In genomic region chr4:76147454-76148141, GRCh38 we compare ENCODE assay signal across 2 cellular contexts.
TF ChIP-seq lines count a peak whose summit lies in the region.

No MANE protein-coding gene starts in this region.

TF ChIP-seq in A549, 52 proteins besides CTCF, POLR2A, EP300 and RAD21 (continued from another document):
- TF ChIP-seq BHLHE40 (IDR thresholded peaks at IDR 0.05; ENCODE audit: low read depth, low read length) (no peak), PBX3 (IDR thresholded peaks at IDR 0.05) (no peak), NFE2L2 (conservative IDR thresholded peaks at IDR 0.05; ENCODE audit: low read length) (no peak)

TF ChIP-seq in HepG2, 621 proteins besides CTCF, POLR2A, EP300 and RAD21 (continued from another document and continues in another):
- TF ChIP-seq PATZ1 (CRISPR knock-in tag; IDR thresholded peaks at IDR 0.05): peak; percentile 42; the same call in 1 of the 2 replicates
- TF ChIP-seq REPIN1 (CRISPR knock-in tag; IDR thresholded peaks at IDR 0.05; ENCODE audit: borderline replicate concordance, low read depth): no peak
- TF ChIP-seq TP53 (CRISPR knock-in tag; conservative IDR thresholded peaks at IDR 0.05): 0 out of 2 replicates have a peak, but pooled peaks have one; percentile 17
- TF ChIP-seq GABPB1 (CRISPR knock-in tag; IDR thresholded peaks at IDR 0.05): no peak
- TF ChIP-seq U2AF1 (optimal IDR thresholded peaks at IDR 0.05; ENCODE audit: low read depth, low read length): no peak
- no peak for TF ChIP-seq ZFYVE20 (CRISPR knock-in tag; IDR thresholded peaks at IDR 0.05; ENCODE audit: borderline replicate concordance, low read depth)
- TF ChIP-seq ZNF792 (CRISPR knock-in tag; IDR thresholded peaks at IDR 0.05): no peak
- TF ChIP-seq ZNF740 (CRISPR knock-in tag; IDR thresholded peaks at IDR 0.05): no peak
- no peak for TF ChIP-seq ZNF225 (CRISPR knock-in tag; IDR thresholded peaks at IDR 0.05)
- TF ChIP-seq GZF1 (CRISPR knock-in tag; IDR thresholded peaks at IDR 0.05): no peak
- no peak for TF ChIP-seq ZNF235 (CRISPR knock-in tag; IDR thresholded peaks at IDR 0.05; ENCODE audit: borderline replicate concordance)
- no peak for TF ChIP-seq ZNF737 (CRISPR knock-in tag; IDR thresholded peaks at IDR 0.05; ENCODE audit: borderline replicate concordance)
- TF ChIP-seq TBP (CRISPR knock-in tag; IDR thresholded peaks at IDR 0.05): no peak
- TF ChIP-seq ZNF569 (CRISPR knock-in tag; IDR thresholded peaks at IDR 0.05; ENCODE audit: borderline replicate concordance): no peak
- no peak for TF ChIP-seq ZBED4 (CRISPR knock-in tag; IDR thresholded peaks at IDR 0.05; ENCODE audit: borderline replicate concordance)
- no peak for TF ChIP-seq NFE2L2 (IDR thresholded peaks at IDR 0.05; ENCODE audit: low read length)
- no peak for TF ChIP-seq ZBTB49 (CRISPR knock-in tag; IDR thresholded peaks at IDR 0.05; ENCODE audit: borderline replicate concordance)
- TF ChIP-seq XRCC5 (optimal IDR thresholded peaks at IDR 0.05; ENCODE audit: low read length): no peak
- TF ChIP-seq STAT5B (CRISPR knock-in tag; IDR thresholded peaks at IDR 0.05): 0 out of 2 replicates have a peak, but pooled peaks have one; percentile 1
- peak; percentile 62; the same call in 1 of the 2 replicates for TF ChIP-seq ZSCAN30 (CRISPR knock-in tag; IDR thresholded peaks at IDR 0.05)
- TF ChIP-seq ZNF691 (CRISPR knock-in tag; IDR thresholded peaks at IDR 0.05; ENCODE audit: borderline replicate concordance, low read depth): no peak
- TF ChIP-seq HDAC1 (CRISPR knock-in tag; IDR thresholded peaks at IDR 0.05): 0 out of 2 replicates have a peak, but pooled peaks have one; percentile 6
- no peak for TF ChIP-seq ARHGAP35 (CRISPR knock-in tag; IDR thresholded peaks at IDR 0.05; ENCODE audit: borderline replicate concordance)
- no peak for TF ChIP-seq HNRNPLL (IDR thresholded peaks at IDR 0.05; ENCODE audit: low read depth, low read length, poor library complexity, severe bottlenecking)
- TF ChIP-seq HIC2 (CRISPR knock-in tag; IDR thresholded peaks at IDR 0.05; ENCODE audit: low read depth): no peak
- TF ChIP-seq ATRX (CRISPR knock-in tag; IDR thresholded peaks at IDR 0.05; ENCODE audit: borderline replicate concordance): no peak
- TF ChIP-seq ZNF7 (CRISPR knock-in tag; IDR thresholded peaks at IDR 0.05): no peak
- no peak for TF ChIP-seq HMGA1 (CRISPR knock-in tag; conservative IDR thresholded peaks at IDR 0.05)
- no peak for TF ChIP-seq ZNF558 (CRISPR knock-in tag; IDR thresholded peaks at IDR 0.05; ENCODE audit: borderline replicate concordance)
- TF ChIP-seq AHDC1 (CRISPR knock-in tag; IDR thresholded peaks at IDR 0.05; ENCODE audit: borderline replicate concordance): no peak
- no peak for TF ChIP-seq KDM1A (CRISPR knock-in tag; IDR thresholded peaks at IDR 0.05)
- no peak for TF ChIP-seq ZNF510 (CRISPR knock-in tag; IDR thresholded peaks at IDR 0.05; ENCODE audit: low read depth)
- no peak for TF ChIP-seq KLF15 (CRISPR knock-in tag; IDR thresholded peaks at IDR 0.05; ENCODE audit: borderline replicate concordance)
- TF ChIP-seq ZNF784 (CRISPR knock-in tag; IDR thresholded peaks at IDR 0.05; ENCODE audit: borderline replicate concordance): 0 out of 2 replicates have a peak, but pooled peaks have one; percentile 4
- no peak for TF ChIP-seq ZNF577 (CRISPR knock-in tag; IDR thresholded peaks at IDR 0.05; ENCODE audit: borderline replicate concordance, low read depth)
- no peak for TF ChIP-seq ZNF772 (CRISPR knock-in tag; IDR thresholded peaks at IDR 0.05)
